In the genomic region with DNA sequence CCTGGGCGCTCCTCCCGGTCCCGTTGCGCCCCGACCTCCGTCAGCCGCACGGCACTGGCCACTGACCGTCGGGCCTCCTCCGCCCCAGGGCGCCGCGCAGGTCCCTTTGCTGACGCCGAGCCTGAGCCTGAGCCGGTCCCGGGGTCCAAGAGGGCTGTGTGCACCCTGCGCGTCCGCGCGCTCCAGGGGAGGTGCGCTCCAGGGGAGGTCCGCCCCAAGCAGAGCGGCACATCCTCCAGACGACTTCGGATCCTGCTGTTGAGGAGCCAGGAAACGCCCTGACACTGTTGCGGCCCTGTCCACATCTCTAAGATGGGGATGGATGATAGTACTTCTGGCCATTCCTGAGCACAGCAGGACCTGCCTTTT, we compare ENCODE assay signal across 9 cellular contexts. TPM values are rescaled to one million over a fixed set of nuclear protein-coding genes. Genes with fewer than 3 reads are reported as not detected.
DNase-seq lines count a peak whose midpoint lies in the region; ATAC-seq and TF ChIP-seq lines count a peak whose summit lies in the region.
"Not testable (repeated sequence)": the region's sequence is repeated elsewhere in the genome, so short reads cannot be mapped to it uniquely, and the experiment has no call there.
"Had no signal": no experiment of that assay in that cellular context is flagged by ENCODE, and none has a peak within 500 bp of the region (broad histone marks: within the 10 kb centered on the region; RNA-seq: fewer than 3 reads in every experiment).

No MANE protein-coding gene starts in this region.

- H4K20me1 ChIP-seq in BLaER1 treated with 17β-estradiol and CSF1 and Interleukin-3, amounts not matched to agents 10 nM and 100 nM; OCI-LY7 (ENCODE audit: insufficient read depth, low read length): not testable (repeated sequence)

- H3K4me3 ChIP-seq in BLaER1 treated with 17β-estradiol and CSF1 and Interleukin-3, amounts not matched to agents 10 nM and 100 nM = peak overlapping the region in 8 of 10 experiments; percentile 40 to 65 (median 51); a peak in 9 of 20 replicates
- peak overlapping the region; percentile 36 for H3K4me3 ChIP-seq in OCI-LY7 (ENCODE audit: low read depth, low read length, poor library complexity, severe bottlenecking)
- peak overlapping the region; percentile 36 to 56 (median 52) for H3K4me3 ChIP-seq in breast epithelium
- H3K4me3 ChIP-seq in heart right ventricle = peak overlapping the region in 9 of 10 donors; percentile 28 to 63 (median 58)
- peak overlapping the region; percentile 61 for H3K4me3 ChIP-seq in psoas muscle
- H3K4me3 ChIP-seq in tibial artery = peak overlapping the region; percentile 48 to 55

- not testable (repeated sequence) for BruUV-seq in OCI-LY7 (replicated peaks; lab: Mats Ljungman, UMichigan)

- CTCF ChIA-PET in OCI-LY7 (lab: Charles Lee; ENCODE audit: unreplicated experiment); activated CD8-positive, alpha-beta T cell treated with anti-CD3 and anti-CD28 coated beads for 36 hours (lab: Charles Lee): not testable (repeated sequence)

- ATAC-seq in activated CD8-positive, alpha-beta T cell treated with anti-CD3 and anti-CD28 coated beads for 36 hours = peak; percentile 60
- ATAC-seq in heart right ventricle (peak; percentile 16 to 58 (median 26)), memory B cell (ENCODE audit: low read depth) (peak; percentile 23), psoas muscle (peak; percentile 2 to 28 (median 12))

- not testable (repeated sequence) for H3K27me3 Mint-ChIP-seq in activated CD8-positive, alpha-beta T cell treated with anti-CD3 and anti-CD28 coated beads for 36 hours; memory B cell

- H3K79me2 ChIP-seq in OCI-LY7 (ENCODE audit: insufficient read depth, low read depth, low read length) = not testable (repeated sequence)

- peak overlapping the region in 10 of 11 experiments; percentile 62 to 80 (median 72); a peak in 14 of 22 replicates for H3K4me2 ChIP-seq in BLaER1 treated with 17β-estradiol and CSF1 and Interleukin-3, amounts not matched to agents 10 nM and 100 nM
- H3K4me2 ChIP-seq in OCI-LY7 (ENCODE audit: low read length) = 0 out of 2 replicates have a peak overlapping the region, but pooled peaks have one; percentile 47

- H3K4me3 Mint-ChIP-seq in activated CD8-positive, alpha-beta T cell treated with anti-CD3 and anti-CD28 coated beads for 36 hours; memory B cell: not testable (repeated sequence)

- intact Hi-C loops in OCI-LY7 (cut with micrococcal nuclease; ENCODE audit: unreplicated experiment); activated CD8-positive, alpha-beta T cell treated with anti-CD3 and anti-CD28 coated beads for 36 hours (cut with micrococcal nuclease); breast epithelium (cut with DNase I; ENCODE audit: low total_unique reads); heart right ventricle (cut with DNase I); psoas muscle (cut with DNase I); tibial artery (cut with DNase I; ENCODE audit: low total_unique reads): not testable (repeated sequence)

- not testable (repeated sequence) for H3K9me2 ChIP-seq in OCI-LY7 (ENCODE audit: insufficient read depth, low read length)

- not testable (repeated sequence) for TF ChIP-seq CTCF in OCI-LY7 (conservative IDR thresholded peaks at IDR 0.05; ENCODE audit: low read length); activated CD8-positive, alpha-beta T cell treated with anti-CD3 and anti-CD28 coated beads for 36 hours (IDR thresholded peaks at IDR 0.05); breast epithelium (IDR thresholded peaks at IDR 0.05); heart right ventricle (IDR thresholded peaks at IDR 0.05); psoas muscle (IDR thresholded peaks at IDR 0.05); tibial artery (IDR thresholded peaks at IDR 0.05)

- H2AFZ ChIP-seq in OCI-LY7 (ENCODE audit: low read length) = not testable (repeated sequence)

- not testable (repeated sequence) for H3K27me3 ChIP-seq in BLaER1 treated with 17β-estradiol and CSF1 and Interleukin-3, amounts not matched to agents 10 nM and 100 nM; breast epithelium; heart right ventricle; psoas muscle (ENCODE audit: insufficient read depth in 3 of 3, low read length in 2 of 3); tibial artery

- not testable (repeated sequence) for H3K27ac Mint-ChIP-seq in activated CD8-positive, alpha-beta T cell treated with anti-CD3 and anti-CD28 coated beads for 36 hours; memory B cell

- no CpG with 5 or more reads among the region's 30 CpGs for WGBS in heart right ventricle, 2 donors
- WGBS in psoas muscle, 3 donors = no CpG with 5 or more reads among the region's 30 CpGs

- H3K9ac ChIP-seq in BLaER1 treated with 17β-estradiol and CSF1 and Interleukin-3, amounts not matched to agents 10 nM and 100 nM = not testable (repeated sequence)

- H3K9me3 ChIP-seq in BLaER1 treated with 17β-estradiol and CSF1 and Interleukin-3, amounts not matched to agents 10 nM and 100 nM (replicated peaks in 1 of 11); OCI-LY7 (ENCODE audit: low read length); breast epithelium; heart right ventricle; psoas muscle; tibial artery: not testable (repeated sequence)

- POLR2A ChIA-PET in OCI-LY7 (lab: Charles Lee); activated CD8-positive, alpha-beta T cell treated with anti-CD3 and anti-CD28 coated beads for 36 hours (lab: Charles Lee): not testable (repeated sequence)

- not testable (repeated sequence) for TF ChIP-seq POLR2A in breast epithelium (IDR thresholded peaks at IDR 0.05)

- H3K36me3 Mint-ChIP-seq in activated CD8-positive, alpha-beta T cell treated with anti-CD3 and anti-CD28 coated beads for 36 hours (ENCODE audit: low read depth); memory B cell: not testable (repeated sequence)

- not testable (repeated sequence) for H3K4me1 ChIP-seq in BLaER1 treated with 17β-estradiol and CSF1 and Interleukin-3, amounts not matched to agents 10 nM and 100 nM; OCI-LY7 (ENCODE audit: insufficient read depth, low read length, poor library complexity, severe bottlenecking); breast epithelium; heart right ventricle; psoas muscle; tibial artery

- not testable (repeated sequence) for H3K27ac ChIP-seq in BLaER1 treated with 17β-estradiol and CSF1 and Interleukin-3, amounts not matched to agents 10 nM and 100 nM; OCI-LY7 (ENCODE audit: low read depth, low read length, poor library complexity, severe bottlenecking); breast epithelium; psoas muscle
- H3K27ac ChIP-seq in heart right ventricle = peak overlapping the region in 2 of 10 donors; percentile 40 to 76
- H3K27ac ChIP-seq in tibial artery = peak overlapping the region in 1 of 2 donors; percentile 36

- not testable (repeated sequence) for H3K9me3 Mint-ChIP-seq in activated CD8-positive, alpha-beta T cell treated with anti-CD3 and anti-CD28 coated beads for 36 hours; memory B cell

- not testable (repeated sequence) for H3K36me3 ChIP-seq in BLaER1 treated with 17β-estradiol and CSF1 and Interleukin-3, amounts not matched to agents 10 nM and 100 nM; OCI-LY7 (ENCODE audit: insufficient read depth, low read length); breast epithelium; heart right ventricle; psoas muscle (ENCODE audit: insufficient read depth in 1 of 2, low read depth in 1 of 2); tibial artery

- DNase-seq in OCI-LY7 (ENCODE audit: low spot score); activated CD8-positive, alpha-beta T cell treated with anti-CD3 and anti-CD28 coated beads for 36 hours; breast epithelium (ENCODE audit: low spot score in 2 of 2); heart right ventricle; memory B cell (ENCODE audit: low spot score in 2 of 2); psoas muscle; tibial artery: not testable (repeated sequence)

- not testable (repeated sequence) for H3K4me1 Mint-ChIP-seq in activated CD8-positive, alpha-beta T cell treated with anti-CD3 and anti-CD28 coated beads for 36 hours (ENCODE audit: low read depth); memory B cell

RNA-seq across cellular contexts. Expression of a gene that starts 7.2 kb away (rescaled TPM):
- 3.8 and 7.9 TPM in 2 replicates for total RNA-seq in OCI-LY7 (2014; rRNA removed; shearing (Covaris generic))
- total RNA-seq in OCI-LY7 (2022) (30.1 and 31.7 TPM in 2 replicates), breast epithelium (10 to 100 TPM; 12.3 to 27.0 (median 15.7) TPM), heart right ventricle (10 to 100 TPM in 2 of 10 donors, 1 to 10 TPM in 7, under 1 TPM in 1; 0.59 to 14.5 (median 5.9) TPM), psoas muscle (1 to 10 TPM; 4.2 to 5.5 (median 4.7) TPM)
- total RNA-seq in activated CD8-positive, alpha-beta T cell treated with anti-CD3 and anti-CD28 coated beads for 36 hours = 10 to 100 TPM; 14.8 to 18.0 TPM
- polyA plus RNA-seq in heart right ventricle (10 to 100 TPM in 1 of 2 donors, 1 to 10 TPM in 1; 9.8 to 35.0 TPM), psoas muscle (1 to 10 TPM; 2.7 to 4.6 (median 3.4) TPM)

RNA-seq across cellular contexts. Expression of a gene that starts 12.6 kb away (rescaled TPM):
- total RNA-seq in OCI-LY7 (2014; rRNA removed; shearing (Covaris generic)) = 83.7 and 84.1 TPM in 2 replicates
- 55.7 and 81.9 TPM in 2 replicates for total RNA-seq in OCI-LY7 (2022)
- 100 to 1,000 TPM; 116 to 129 TPM for total RNA-seq in activated CD8-positive, alpha-beta T cell treated with anti-CD3 and anti-CD28 coated beads for 36 hours
- total RNA-seq in breast epithelium = 10 to 100 TPM; 27.4 to 59.0 (median 34.7) TPM
- 10 to 100 TPM in 8 of 10 donors, 1 to 10 TPM in 2; 8.3 to 29.0 (median 17.7) TPM for total RNA-seq in heart right ventricle
- 10 to 100 TPM; 56.6 to 57.8 TPM for polyA plus RNA-seq in heart right ventricle
- 10 to 100 TPM; 21.6 to 45.2 (median 38.3) TPM for total RNA-seq in psoas muscle
- 10 to 100 TPM in 2 of 3 donors, 1 to 10 TPM in 1; 9.2 to 43.3 (median 31.0) TPM for polyA plus RNA-seq in psoas muscle

RNA-seq across cellular contexts. Expression of a gene that starts 12.8 kb away (rescaled TPM):
- 73.1 and 119 TPM in 2 replicates for total RNA-seq in OCI-LY7 (2014; rRNA removed; shearing (Covaris generic))
- total RNA-seq in OCI-LY7 (2022) (169 and 179 TPM in 2 replicates), breast epithelium (100 to 1,000 TPM; 125 to 267 (median 258) TPM), heart right ventricle (10 to 100 TPM; 38.2 to 74.4 (median 55.8) TPM), psoas muscle (10 to 100 TPM; 54.0 to 69.1 (median 60.3) TPM)
- 100 to 1,000 TPM; 248 to 254 TPM for total RNA-seq in activated CD8-positive, alpha-beta T cell treated with anti-CD3 and anti-CD28 coated beads for 36 hours
- polyA plus RNA-seq in heart right ventricle (100 to 1,000 TPM; 193 to 226 TPM), psoas muscle (100 to 1,000 TPM; 177 to 700 (median 243) TPM)

RNA-seq across cellular contexts. Expression of a gene that starts 22.9 kb away (rescaled TPM):
- 351 and 394 TPM in 2 replicates for total RNA-seq in OCI-LY7 (2014; rRNA removed; shearing (Covaris generic))
- total RNA-seq in OCI-LY7 (2022) (524 and 567 TPM in 2 replicates), breast epithelium (10 to 100 TPM; 24.4 to 30.9 (median 24.9) TPM), heart right ventricle (10 to 100 TPM in 3 of 10 donors, 1 to 10 TPM in 7; 3.3 to 54.6 (median 5.5) TPM), psoas muscle (1 to 10 TPM; 4.0 to 6.8 (median 6.3) TPM)
- total RNA-seq in activated CD8-positive, alpha-beta T cell treated with anti-CD3 and anti-CD28 coated beads for 36 hours = 1,000 to 10,000 TPM; 1,130 to 1,151 TPM
- polyA plus RNA-seq in heart right ventricle (10 to 100 TPM; 11.5 to 15.3 TPM), psoas muscle (1 to 10 TPM; 2.7 to 6.5 (median 3.0) TPM)

RNA-seq across cellular contexts. Expression of a gene that starts 42.0 kb away (rescaled TPM):
- 2.9 and 10.2 TPM in 2 replicates for total RNA-seq in OCI-LY7 (2014; rRNA removed; shearing (Covaris generic))
- total RNA-seq in OCI-LY7 (2022) (50.5 and 51.4 TPM in 2 replicates), breast epithelium (10 to 100 TPM in 2 of 3 donors, 1 to 10 TPM in 1; 5.9 to 14.0 (median 10.2) TPM), heart right ventricle (1 to 10 TPM in 8 of 10 donors, not detected in 2; 2.5 to 8.2 (median 4.6) TPM), psoas muscle (1 to 10 TPM; 3.0 to 6.5 (median 5.0) TPM)
- 10 to 100 TPM; 14.7 to 20.7 TPM for total RNA-seq in activated CD8-positive, alpha-beta T cell treated with anti-CD3 and anti-CD28 coated beads for 36 hours
- polyA plus RNA-seq in heart right ventricle (1 to 10 TPM; 2.0 to 9.8 TPM), psoas muscle (1 to 10 TPM; 1.8 to 2.2 (median 2.0) TPM)
- polyA plus RNA-seq: CD14-positive monocyte had no signal
